In genomic region chr7:96991850-96992623, GRCh38 we compare ENCODE assay signal across 1 cellular context.
A peak's percentile ranks its signal among the peaks of the same experiment; 100 is the strongest.
TF ChIP-seq lines count a peak whose summit lies in the region.

No MANE protein-coding gene starts in this region.

TF ChIP-seq in GM23338, 12 proteins besides CTCF, POLR2A, EP300 and RAD21:
- TF ChIP-seq EZH2phosphoT487 (IDR thresholded peaks at IDR 0.05; ENCODE audit: unreplicated experiment): peak; percentile 30
- TF ChIP-seq ZNF114 (CRISPR knock-in tag; IDR thresholded peaks at IDR 0.05): no peak
- TF ChIP-seq NANOG (IDR thresholded peaks at IDR 0.05; ENCODE audit: borderline replicate concordance): no peak
- TF ChIP-seq EZH2 (IDR thresholded peaks at IDR 0.05; ENCODE audit: low read depth, unreplicated experiment): peak; percentile 78
